ENCODE assay signal across 13 cellular contexts in the genomic region with DNA sequence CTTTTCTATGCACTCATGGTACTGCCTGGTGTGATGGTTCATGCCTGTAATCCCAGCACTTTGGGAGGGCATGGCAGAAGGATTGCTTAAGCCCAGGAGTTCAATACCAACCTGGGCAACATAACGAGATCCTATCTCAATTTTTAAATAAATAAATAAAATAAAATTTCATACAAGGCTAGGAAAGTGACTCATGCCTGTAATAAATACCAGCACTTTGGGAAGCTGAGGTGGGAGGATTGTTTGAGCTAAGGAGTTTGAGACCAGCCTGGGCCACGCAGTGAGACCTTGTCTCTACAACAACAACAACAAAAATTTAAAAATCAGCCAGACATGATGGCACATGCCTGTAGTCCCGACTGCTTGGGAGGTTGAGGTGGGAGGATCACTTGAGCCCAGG.
DNase-seq lines count a peak whose midpoint lies in the region; TF ChIP-seq lines count a peak whose summit lies in the region.
"Had no signal": no experiment of that assay in that cellular context is flagged by ENCODE, and none has a peak within 500 bp of the region (broad histone marks: within the 10 kb centered on the region; RNA-seq: fewer than 3 reads in every experiment).

No MANE protein-coding gene starts in this region.

- no peaks in the 10 kb centered on the region for H3K27me3 ChIP-seq in fibroblast of lung (ENCODE audit: control insufficient read depth, insufficient read depth, low read length)
- no peaks in the 10 kb centered on the region for H3K27me3 ChIP-seq in Caco-2 (replicated peaks; ENCODE audit: control insufficient read depth, insufficient read depth, low read length)
- H3K27me3 ChIP-seq in colonic mucosa: no peaks in the 10 kb centered on the region

- H3K4me3 ChIP-seq in fibroblast of lung (replicated peaks in 1 of 4; ENCODE audit: control extremely low read depth in 1 of 4, insufficient read depth in 1 of 4, low read depth in 3 of 4, low read length in 4 of 4) (no peak overlapping the region), Caco-2 (ENCODE audit: low read depth, low read length) (no peak overlapping the region), colonic mucosa (no peak overlapping the region)

- H3K79me2 ChIP-seq in fibroblast of lung (ENCODE audit: control insufficient read depth, insufficient read depth, low read length): no peaks in the 10 kb centered on the region

- no peak overlapping the region for H3K9ac ChIP-seq in fibroblast of lung (ENCODE audit: insufficient read depth, low read length)
- H3K9ac ChIP-seq in colonic mucosa (ENCODE audit: low read depth in 2 of 2, low read length in 2 of 2): no peak overlapping the region

- H3K4me2 ChIP-seq in fibroblast of lung (ENCODE audit: extremely low read depth, insufficient read depth, low read length): peak overlapping the region; percentile 35

- peaks cover 6% of the 10 kb centered on the region for H3K4me1 ChIP-seq in fibroblast of lung (ENCODE audit: control insufficient read depth, extremely low read depth, insufficient read depth, low read length)
- no peaks in the 10 kb centered on the region for H3K4me1 ChIP-seq in Caco-2
- no peaks in the 10 kb centered on the region for H3K4me1 ChIP-seq in colonic mucosa

- TF ChIP-seq CTCF in fibroblast of lung (conservative IDR thresholded peaks at IDR 0.05 in 1 of 2, IDR thresholded peaks at IDR 0.05 in 1 of 2; ENCODE audit: low read depth in 1 of 2, low read length in 2 of 2) (no peak), Caco-2 (IDR thresholded peaks at IDR 0.05; ENCODE audit: insufficient read depth in 1 of 2, low read depth in 1 of 2, low read length in 1 of 2, severe bottlenecking in 1 of 2, unreplicated experiment in 1 of 2) (no peak), colonic mucosa (IDR thresholded peaks at IDR 0.05) (no peak)

- intact Hi-C loops in Caco-2 (cut with micrococcal nuclease; ENCODE audit: unreplicated experiment): no loop called here
- intact Hi-C loops in colonic mucosa (cut with DNase I): no loop called here

- H3K4me3 Mint-ChIP-seq in Caco-2 (ENCODE audit: unreplicated experiment): no peak overlapping the region
- H3K4me3 Mint-ChIP-seq: CD8-positive, alpha-beta memory T cell; IgD-negative memory B cell had no signal

- DNase-seq in M059J (ENCODE audit: low read depth) (peak; percentile 66), SW480 (ENCODE audit: low spot score) (peak; percentile 4), fibroblast of lung (ENCODE audit: low read depth in 2 of 2) (peak in 1 of 2 donors; percentile 18), DMS153 treated with DMSO at 0.1 percent for 48 hours (lab: John Stamatoyannopoulos, UW; ENCODE audit: unreplicated experiment) (no peak), HT-29 (ENCODE audit: low spot score) (no peak), Caco-2 (no peak), colonic mucosa (no peak)
- DNase-seq: CD8-positive, alpha-beta memory T cell; H7; NCI-H1694; NCI-H2107; SHP77 treated with DMSO at 0.1 percent for 48 hours had no signal

- H3K9me3 Mint-ChIP-seq in Caco-2 (ENCODE audit: unreplicated experiment): no peaks in the 10 kb centered on the region
- H3K9me3 Mint-ChIP-seq: IgD-negative memory B cell had no signal

- CTCF ChIA-PET in Caco-2 (lab: Charles Lee): no interaction called here

- no peaks in the 10 kb centered on the region for H3K27me3 Mint-ChIP-seq in Caco-2 (ENCODE audit: insufficient read depth, unreplicated experiment)

- H3K27ac ChIP-seq in fibroblast of lung (ENCODE audit: insufficient read depth, low read length): no peak overlapping the region
- no peak overlapping the region for H3K27ac ChIP-seq in colonic mucosa

- no TSS peak for BruUV-seq in Caco-2 (replicated peaks; lab: Mats Ljungman, UMichigan)

- POLR2A ChIA-PET in Caco-2 (lab: Charles Lee): no interaction called here

- no peak overlapping the region for H3K27ac Mint-ChIP-seq in Caco-2 (ENCODE audit: unreplicated experiment)
- H3K27ac Mint-ChIP-seq: CD8-positive, alpha-beta memory T cell; IgD-negative memory B cell had no signal

- H3K36me3 Mint-ChIP-seq in Caco-2 (ENCODE audit: insufficient read depth, unreplicated experiment): no peaks in the 10 kb centered on the region
- H3K36me3 Mint-ChIP-seq: CD8-positive, alpha-beta memory T cell; IgD-negative memory B cell had no signal

- H3K36me3 ChIP-seq in fibroblast of lung (ENCODE audit: control insufficient read depth, insufficient read depth, low read length): no peaks in the 10 kb centered on the region
- H3K36me3 ChIP-seq in Caco-2 (ENCODE audit: control insufficient read depth, insufficient read depth, low read length): no peaks in the 10 kb centered on the region
- H3K36me3 ChIP-seq in colonic mucosa: no peaks in the 10 kb centered on the region

- no peaks in the 10 kb centered on the region for H4K20me1 ChIP-seq in fibroblast of lung (ENCODE audit: control insufficient read depth, extremely low read depth, insufficient read depth, low read length)

- H2AFZ ChIP-seq in fibroblast of lung (ENCODE audit: low read length): no peak overlapping the region

- H3K9me3 ChIP-seq in fibroblast of lung (ENCODE audit: control insufficient read depth, insufficient read depth, low read depth, low read length): no peaks in the 10 kb centered on the region
- H3K9me3 ChIP-seq in Caco-2: no peaks in the 10 kb centered on the region
- H3K9me3 ChIP-seq in colonic mucosa: no peaks in the 10 kb centered on the region

- H3K4me1 Mint-ChIP-seq in Caco-2 (ENCODE audit: low read depth, unreplicated experiment): peaks cover 15% of the 10 kb centered on the region
- H3K4me1 Mint-ChIP-seq: CD8-positive, alpha-beta memory T cell; IgD-negative memory B cell had no signal

Comparison
In these comparisons a context has a peak if more than half of its experiments do, and no peak if none do; other contexts are left out.
1. DNase-seq: peak in M059J (single experiment) and SW480 (single experiment); none in DMS153 treated with DMSO at 0.1 percent for 48 hours (single experiment), HT-29 (single experiment), Caco-2 (0 of 2) and colonic mucosa (single experiment).